Comparison of ENCODE assay signal across 7 cellular contexts in the genomic region with DNA sequence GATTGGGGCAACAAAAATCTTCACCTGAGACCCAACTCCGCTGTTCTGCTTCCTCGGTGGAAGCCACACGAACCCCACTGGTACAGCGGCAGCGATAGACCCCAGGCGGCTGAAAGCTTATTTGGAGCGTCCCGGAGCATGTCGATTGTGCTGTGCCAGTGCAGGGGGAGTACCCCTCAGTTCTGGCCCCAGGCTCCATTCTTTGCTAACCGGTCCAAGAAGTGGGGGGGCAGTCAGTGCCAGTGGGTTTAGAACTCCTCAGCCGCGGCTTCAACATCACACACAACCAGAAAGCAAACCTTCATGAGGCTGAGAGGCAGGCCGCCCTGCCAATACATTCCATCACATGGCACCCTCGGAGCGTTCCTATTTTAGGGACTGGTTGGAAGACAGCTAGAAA. TPM values are rescaled to one million over a fixed set of nuclear protein-coding genes. Genes with fewer than 3 reads are reported as not detected.
DNase-seq lines count a peak whose midpoint lies in the region; ATAC-seq and TF ChIP-seq lines count a peak whose summit lies in the region.

No MANE protein-coding gene starts in this region.

- no peaks in the 10 kb centered on the region for H3K27me3 Mint-ChIP-seq in activated T-helper 1 cell treated with anti-CD3 and anti-CD28 coated beads, Interleukin-12 subunit alpha, Interleukin-12 subunit beta, Interleukin-2, Interleukin-4 antibody, amounts not matched to agents 30 ng/mL and 10 ng/mL and 1 ng/mL, durations not matched to agents 14 hours and 24 hours and 36 hours (ENCODE audit: insufficient read depth)
- no peaks in the 10 kb centered on the region for H3K27me3 Mint-ChIP-seq in stimulated activated naive CD8-positive, alpha-beta T cell treated with anti-CD3 and anti-CD28 coated beads, Interleukin-15, amount 100 ng/mL, for 72 hours

- peak overlapping the region; percentile 53; the same call in 1 of the 2 replicates for H3K27ac ChIP-seq in HL-60 (replicated peaks)

- H3K27ac Mint-ChIP-seq in activated T-helper 1 cell treated with anti-CD3 and anti-CD28 coated beads, Interleukin-12 subunit alpha, Interleukin-12 subunit beta, Interleukin-2, Interleukin-4 antibody, amounts not matched to agents 30 ng/mL and 10 ng/mL and 1 ng/mL, durations not matched to agents 14 hours and 24 hours and 36 hours, result peak overlapping the region; percentile 82
- H3K27ac Mint-ChIP-seq in stimulated activated naive CD8-positive, alpha-beta T cell treated with anti-CD3 and anti-CD28 coated beads, Interleukin-15, amount 100 ng/mL, for 72 hours, result peak overlapping the region in 1 of 2 donors; percentile 84

- peaks cover 54% of the 10 kb centered on the region for H3K4me1 Mint-ChIP-seq in activated T-helper 1 cell treated with anti-CD3 and anti-CD28 coated beads, Interleukin-12 subunit alpha, Interleukin-12 subunit beta, Interleukin-2, Interleukin-4 antibody, amounts not matched to agents 30 ng/mL and 10 ng/mL and 1 ng/mL, durations not matched to agents 14 hours and 24 hours and 36 hours (ENCODE audit: low read depth)
- peaks cover 61% of the 10 kb centered on the region for H3K4me1 Mint-ChIP-seq in stimulated activated naive CD8-positive, alpha-beta T cell treated with anti-CD3 and anti-CD28 coated beads, Interleukin-15, amount 100 ng/mL, for 72 hours

- H3K4me3 Mint-ChIP-seq in activated T-helper 1 cell treated with anti-CD3 and anti-CD28 coated beads, Interleukin-12 subunit alpha, Interleukin-12 subunit beta, Interleukin-2, Interleukin-4 antibody, amounts not matched to agents 30 ng/mL and 10 ng/mL and 1 ng/mL, durations not matched to agents 14 hours and 24 hours and 36 hours, result peak overlapping the region; percentile 77
- H3K4me3 Mint-ChIP-seq in stimulated activated naive CD8-positive, alpha-beta T cell treated with anti-CD3 and anti-CD28 coated beads, Interleukin-15, amount 100 ng/mL, for 72 hours, result peak overlapping the region; percentile 77 to 80

- intact Hi-C loops in activated T-helper 1 cell treated with anti-CD3 and anti-CD28 coated beads, Interleukin-12 subunit alpha, Interleukin-12 subunit beta, Interleukin-2, Interleukin-4 antibody, amounts not matched to agents 30 ng/mL and 10 ng/mL and 1 ng/mL, durations not matched to agents 14 hours and 24 hours and 36 hours (cut with micrococcal nuclease), result loop anchor here (5.0 kb wide), 1 partner anchor 110 kb away; the partner anchor contains the start of gene METTL16

- H3K27me3 ChIP-seq in HL-60 (ENCODE audit: insufficient read depth, poor library complexity, severe bottlenecking), result no peaks in the 10 kb centered on the region
- H3K27me3 ChIP-seq in iPS-15b (ENCODE audit: control insufficient read depth, insufficient read depth, low read length), result no peaks in the 10 kb centered on the region

- H3K9ac ChIP-seq in iPS-15b (ENCODE audit: low read depth, low read length), result peak overlapping the region; percentile 60

- peaks cover 12% of the 10 kb centered on the region for H3K4me1 ChIP-seq in iPS-15b (ENCODE audit: control insufficient read depth, insufficient read depth, low read length)

- H3K36me3 Mint-ChIP-seq in activated T-helper 1 cell treated with anti-CD3 and anti-CD28 coated beads, Interleukin-12 subunit alpha, Interleukin-12 subunit beta, Interleukin-2, Interleukin-4 antibody, amounts not matched to agents 30 ng/mL and 10 ng/mL and 1 ng/mL, durations not matched to agents 14 hours and 24 hours and 36 hours (ENCODE audit: low read depth), result peaks cover 10% of the 10 kb centered on the region

- DNase-seq in HL-60 (ENCODE audit: low read depth in 1 of 2, low spot score in 1 of 2) (no peak), medulla oblongata (ENCODE audit: extremely low spot score) (no peak), NCI-H146 (lab: John Stamatoyannopoulos, UW) (no peak)
- no peak for DNase-seq in activated T-helper 1 cell treated with anti-CD3 and anti-CD28 coated beads, Interleukin-12 subunit alpha, Interleukin-12 subunit beta, Interleukin-2, Interleukin-4 antibody, amounts not matched to agents 30 ng/mL and 10 ng/mL and 1 ng/mL, durations not matched to agents 14 hours and 24 hours and 36 hours (ENCODE audit: low spot score)
- no peak for DNase-seq in stimulated activated naive CD8-positive, alpha-beta T cell treated with anti-CD3 and anti-CD28 coated beads, Interleukin-15, amount 100 ng/mL, for 72 hours

- no peaks in the 10 kb centered on the region for H3K9me3 ChIP-seq in iPS-15b (ENCODE audit: control insufficient read depth, insufficient read depth, low read length)

- peak overlapping the region; percentile 41 for H3K4me3 ChIP-seq in HL-60 (replicated peaks; ENCODE audit: insufficient read depth, low read length)
- peak overlapping the region; percentile 71 for H3K4me3 ChIP-seq in iPS-15b (ENCODE audit: low read depth, low read length)

- H3K9me3 Mint-ChIP-seq in activated T-helper 1 cell treated with anti-CD3 and anti-CD28 coated beads, Interleukin-12 subunit alpha, Interleukin-12 subunit beta, Interleukin-2, Interleukin-4 antibody, amounts not matched to agents 30 ng/mL and 10 ng/mL and 1 ng/mL, durations not matched to agents 14 hours and 24 hours and 36 hours, result no peaks in the 10 kb centered on the region
- no peaks in the 10 kb centered on the region for H3K9me3 Mint-ChIP-seq in stimulated activated naive CD8-positive, alpha-beta T cell treated with anti-CD3 and anti-CD28 coated beads, Interleukin-15, amount 100 ng/mL, for 72 hours

- no peak for TF ChIP-seq CTCF in HL-60 (IDR thresholded peaks at IDR 0.05; ENCODE audit: insufficient read depth, low read length)

- ATAC-seq in stimulated activated naive CD8-positive, alpha-beta T cell treated with anti-CD3 and anti-CD28 coated beads, Interleukin-15, amount 100 ng/mL, for 72 hours, result no peak
- ATAC-seq in HG02938 (IDR thresholded peaks at IDR 0.05; ENCODE audit: unreplicated experiment), result no peak

- peaks cover 4% of the 10 kb centered on the region for H3K36me3 ChIP-seq in iPS-15b (ENCODE audit: control insufficient read depth, insufficient read depth, low read length)

RNA-seq across cellular contexts. Expression of gene MNT, which starts 1.7 kb away (rescaled TPM):
- 31.5 and 35.9 TPM in 2 replicates for total RNA-seq in activated T-helper 1 cell treated with anti-CD3 and anti-CD28 coated beads, Interleukin-12 subunit alpha, Interleukin-12 subunit beta, Interleukin-2, Interleukin-4 antibody, amounts not matched to agents 30 ng/mL and 10 ng/mL and 1 ng/mL, durations not matched to agents 14 hours and 24 hours and 36 hours
